Comparison of ENCODE assay signal across 2 cellular contexts in genomic region chr6:21438237-21438985, GRCh38.
TF ChIP-seq lines count a peak whose summit lies in the region.

No MANE protein-coding gene starts in this region.

TF ChIP-seq in SK-N-SH treated with all-trans-retinoic acid at 6 μM for 48 hours, 23 proteins besides CTCF, POLR2A, EP300 and RAD21 (continued from another document):
- TF ChIP-seq TCF4 (CRISPR knock-in tag; IDR thresholded peaks at IDR 0.05; ENCODE audit: borderline replicate concordance): no peak
- no peak for TF ChIP-seq SNAI2 (CRISPR knock-in tag; IDR thresholded peaks at IDR 0.05)

TF ChIP-seq in HepG2, 621 proteins besides CTCF, POLR2A, EP300 and RAD21 (continued from another document):
- no peak for TF ChIP-seq RERE (CRISPR knock-in tag; IDR thresholded peaks at IDR 0.05; ENCODE audit: low read depth)
- TF ChIP-seq SMAD9 (CRISPR knock-in tag; IDR thresholded peaks at IDR 0.05): no peak
- TF ChIP-seq ZBTB34 (CRISPR knock-in tag; IDR thresholded peaks at IDR 0.05): no peak
- TF ChIP-seq KLF12 (CRISPR knock-in tag; IDR thresholded peaks at IDR 0.05; ENCODE audit: borderline replicate concordance): no peak
TF ChIP-seq in HepG2: peak in this region for 0.
